8 cellular contexts compared by ENCODE assay signal in genomic region chr16:88785106-88785924, GRCh38. TPM values are rescaled to one million over a fixed set of nuclear protein-coding genes. Genes with fewer than 3 reads are reported as not detected.
DNase-seq lines count a peak whose midpoint lies in the region; ATAC-seq and TF ChIP-seq lines count a peak whose summit lies in the region.

TSS of gene PIEZO1 (minus strand) at chr16:88785220. CDS start at chr16:88784964, 256 bp downstream.

- peaks cover 42% of the 10 kb centered on the region for H3K4me1 Mint-ChIP-seq in activated CD8-positive, alpha-beta T cell treated with anti-CD3 and anti-CD28 coated beads for 36 hours (ENCODE audit: low read depth)

- H3K27me3 Mint-ChIP-seq in activated CD8-positive, alpha-beta T cell treated with anti-CD3 and anti-CD28 coated beads for 36 hours: no peaks in the 10 kb centered on the region

- H3K36me3 ChIP-seq in Loucy (ENCODE audit: insufficient read depth, low read length) (no peaks in the 10 kb centered on the region), ectodermal cell (ENCODE audit: control insufficient read depth, insufficient read depth, low read length) (no peaks in the 10 kb centered on the region)

- H3K9me3 Mint-ChIP-seq in activated CD8-positive, alpha-beta T cell treated with anti-CD3 and anti-CD28 coated beads for 36 hours: no peaks in the 10 kb centered on the region

- peaks cover 27% of the 10 kb centered on the region for H3K4me1 ChIP-seq in Loucy (ENCODE audit: insufficient read depth, low read length, poor library complexity, severe bottlenecking)
- peaks cover 5% of the 10 kb centered on the region for H3K4me1 ChIP-seq in ectodermal cell (ENCODE audit: control insufficient read depth, insufficient read depth, low read length)

- H3K4me3 Mint-ChIP-seq in activated CD8-positive, alpha-beta T cell treated with anti-CD3 and anti-CD28 coated beads for 36 hours: peak within 1 kb of the TSS; percentile 68

- CTCF ChIA-PET in activated CD8-positive, alpha-beta T cell treated with anti-CD3 and anti-CD28 coated beads for 36 hours (lab: Charles Lee): interaction anchor here (1.1 to 6.5 kb wide), 2 partner anchors 42 to 49 kb away, joined by 4 to 37 read pairs; no protein-coding TSS in a partner anchor

- WGBS in ectodermal cell, 2 experiments: 8 to 9% methylated on average over 110 of the region's 110 CpGs

- H3K4me3 ChIP-seq in Loucy (ENCODE audit: low read length, poor library complexity, severe bottlenecking) (peak within 1 kb of the TSS; percentile 79), ectodermal cell (ENCODE audit: insufficient read depth, low read depth, low read length) (peak within 1 kb of the TSS; percentile 32)

- no peaks in the 10 kb centered on the region for H3K36me3 Mint-ChIP-seq in activated CD8-positive, alpha-beta T cell treated with anti-CD3 and anti-CD28 coated beads for 36 hours (ENCODE audit: low read depth)

- POLR2A ChIA-PET in activated CD8-positive, alpha-beta T cell treated with anti-CD3 and anti-CD28 coated beads for 36 hours (lab: Charles Lee): interaction anchor here (0.9 to 6.7 kb wide), 2 partner anchors 18 to 25 kb away, joined by 4 to 81 read pairs; partner anchors contain the start of gene APRT

- peaks cover 28% of the 10 kb centered on the region for H4K20me1 ChIP-seq in Loucy (ENCODE audit: insufficient read depth, low read length, poor library complexity, severe bottlenecking)

- H3K9ac ChIP-seq in Loucy (ENCODE audit: low read depth, low read length, poor library complexity, severe bottlenecking): peak within 1 kb of the TSS; percentile 91

- H3F3A ChIP-seq in Loucy (ENCODE audit: low read depth): 0 out of 2 replicates have a peak, but pooled peaks cover 1% of the 10 kb centered on the region

- peak; percentile 54 for TF ChIP-seq CTCF in Loucy (conservative IDR thresholded peaks at IDR 0.05; ENCODE audit: low read length)
- TF ChIP-seq CTCF in activated CD8-positive, alpha-beta T cell treated with anti-CD3 and anti-CD28 coated beads for 36 hours (IDR thresholded peaks at IDR 0.05): peak; percentile 90

- H3K4me2 ChIP-seq in Loucy (ENCODE audit: low read depth, low read length, poor library complexity, severe bottlenecking): peak within 1 kb of the TSS; percentile 83

- no peak within 1 kb of the TSS for H3K27ac ChIP-seq in ectodermal cell (ENCODE audit: insufficient read depth, low read depth, low read length, poor library complexity, severe bottlenecking)

- peak; percentile 3 for ATAC-seq in activated CD8-positive, alpha-beta T cell treated with anti-CD3 and anti-CD28 coated beads for 36 hours
- ATAC-seq in GM19397 (IDR thresholded peaks at IDR 0.05; ENCODE audit: unreplicated experiment): no peak

- DNase-seq in NCI-H1436 (lab: John Stamatoyannopoulos, UW) (peak; percentile 35), NCI-H1436 treated with DMSO at 0.1 percent for 48 hours (lab: John Stamatoyannopoulos, UW) (no peak), medulla oblongata (ENCODE audit: extremely low spot score) (peak; percentile 82)
- peak; percentile 72 for DNase-seq in activated CD8-positive, alpha-beta T cell treated with anti-CD3 and anti-CD28 coated beads for 36 hours
- peak; percentile 68 for DNase-seq in stimulated activated CD8-positive, alpha-beta memory T cell treated with anti-CD3 and anti-CD28 coated beads, Interleukin-15, amount 100 ng/mL, for 24 hours (ENCODE audit: low read depth)

- no peak within 1 kb of the TSS for H2AFZ ChIP-seq in Loucy (ENCODE audit: low read length)

- no peaks in the 10 kb centered on the region for H3K9me2 ChIP-seq in Loucy (replicated peaks; ENCODE audit: low read depth, low read length)

- H3K27me3 ChIP-seq in Loucy (ENCODE audit: insufficient read depth, low read length, poor library complexity, severe bottlenecking) (no peaks in the 10 kb centered on the region), ectodermal cell (ENCODE audit: control insufficient read depth, insufficient read depth, low read length, poor library complexity, severe bottlenecking) (peaks cover 43% of the 10 kb centered on the region)

- intact Hi-C loops in activated CD8-positive, alpha-beta T cell treated with anti-CD3 and anti-CD28 coated beads for 36 hours (cut with micrococcal nuclease): no loop called here

- H3K9me3 ChIP-seq in Loucy (ENCODE audit: insufficient read depth, low read depth, low read length) (no peaks in the 10 kb centered on the region), ectodermal cell (ENCODE audit: control insufficient read depth, low read length) (no peaks in the 10 kb centered on the region)

- peaks cover 54% of the 10 kb centered on the region for H3K79me2 ChIP-seq in Loucy (ENCODE audit: insufficient read depth, low read length)

- peak within 1 kb of the TSS; percentile 83 for H3K27ac Mint-ChIP-seq in activated CD8-positive, alpha-beta T cell treated with anti-CD3 and anti-CD28 coated beads for 36 hours

RNA-seq across cellular contexts. Expression of gene PIEZO1, which starts in this region (rescaled TPM):
- 10 to 100 TPM; 87.7 to 91.8 TPM for total RNA-seq in activated CD8-positive, alpha-beta T cell treated with anti-CD3 and anti-CD28 coated beads for 36 hours
- polyA plus RNA-seq in ectodermal cell (2013, experiment 1 of 4): 8.1 TPM
- 11.9 TPM for polyA plus RNA-seq in ectodermal cell (2013, experiment 2 of 4)
- 12.8 TPM for polyA plus RNA-seq in ectodermal cell (2013, experiment 3 of 4)
- polyA plus RNA-seq in ectodermal cell (2013, experiment 4 of 4): 10.1 TPM
